13 cellular contexts compared by ENCODE assay signal in the genomic region with DNA sequence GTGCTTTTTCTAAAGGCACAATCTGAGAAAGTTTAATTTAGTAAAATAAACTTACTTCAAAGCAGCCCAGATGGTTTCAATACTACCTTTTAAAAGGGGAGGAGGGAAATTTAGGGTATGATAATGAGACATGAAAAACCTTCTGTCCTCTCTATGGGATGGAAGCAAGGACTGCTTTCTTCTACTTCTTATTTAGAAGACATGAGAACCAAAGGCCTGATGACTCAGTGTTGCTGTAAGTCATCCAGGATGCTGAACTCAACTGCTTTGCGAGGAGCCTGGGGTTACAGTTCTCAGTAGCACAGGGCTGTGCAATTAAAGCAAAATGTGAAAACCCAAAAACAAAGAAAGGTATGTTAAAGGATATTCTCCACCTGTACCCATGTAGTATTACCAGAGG.
DNase-seq lines count a peak whose midpoint lies in the region; ATAC-seq, FAIRE-seq and TF ChIP-seq lines count a peak whose summit lies in the region.
"Had no signal": no experiment of that assay in that cellular context is flagged by ENCODE, and none has a peak within 500 bp of the region (broad histone marks: within the 10 kb centered on the region; RNA-seq: fewer than 3 reads in every experiment).

No MANE protein-coding gene starts in this region.

- H3K36me3 ChIP-seq in bronchial epithelial cell (ENCODE audit: control insufficient read depth, insufficient read depth, low read length), result no peaks in the 10 kb centered on the region
- H3K36me3 ChIP-seq in left lung, result no peaks in the 10 kb centered on the region
- H3K36me3 ChIP-seq in PC-9 (ENCODE audit: low read depth), result no peaks in the 10 kb centered on the region

- BruUV-seq in PC-9 (replicated peaks; lab: Mats Ljungman, UMichigan), result no TSS peak

- H3K27me3 ChIP-seq in bronchial epithelial cell (ENCODE audit: control insufficient read depth, insufficient read depth, low read length) (no peaks in the 10 kb centered on the region), left lung (no peaks in the 10 kb centered on the region), PC-9 (ENCODE audit: insufficient read depth, low read depth) (no peaks in the 10 kb centered on the region)

- no peaks in the 10 kb centered on the region for H3K4me1 ChIP-seq in left lung
- no peaks in the 10 kb centered on the region for H3K4me1 ChIP-seq in PC-9 (replicated peaks; ENCODE audit: insufficient read depth)

- no peak for FAIRE-seq in bronchial epithelial cell (lab: Jason Lieb, UNC)
- FAIRE-seq: small intestine had no signal

- H3K79me2 ChIP-seq in PC-9 (ENCODE audit: low read depth), result no peaks in the 10 kb centered on the region

- H3F3A ChIP-seq in PC-9 (ENCODE audit: insufficient read depth, low read depth), result no peaks in the 10 kb centered on the region

- H3K9me2 ChIP-seq in PC-9 (ENCODE audit: insufficient read depth), result no peaks in the 10 kb centered on the region

- no peak overlapping the region for H3K4me2 ChIP-seq in PC-9

- H3K4me3 ChIP-seq in bronchial epithelial cell (ENCODE audit: low read depth, low read length), result no peak overlapping the region
- no peak overlapping the region for H3K4me3 ChIP-seq in left lung
- H3K4me3 ChIP-seq in PC-9, result no peak overlapping the region

- intact Hi-C loops in left lung (cut with DNase I) (no loop called here), PC-9 (cut with micrococcal nuclease; ENCODE audit: unreplicated experiment) (no loop called here)

- POLR2A ChIA-PET in PC-9 (lab: Charles Lee; ENCODE audit: unreplicated experiment), result no interaction called here

- CTCF ChIA-PET in PC-9 (lab: Charles Lee), result no interaction called here

- peak; percentile 36 for ATAC-seq in HG03442 (IDR thresholded peaks at IDR 0.05; ENCODE audit: unreplicated experiment)
- peak; percentile 55 for ATAC-seq in left lung
- ATAC-seq in HG03159 (IDR thresholded peaks at IDR 0.05; ENCODE audit: unreplicated experiment), result no peak
- ATAC-seq: naive thymus-derived CD4-positive, alpha-beta T cell had no signal

- peak; percentile 62 for DNase-seq in GM03348 (ENCODE audit: low spot score)
- DNase-seq in bronchial epithelial cell (ENCODE audit: low read depth), result peak; percentile 82
- no peak for DNase-seq in left lung
- DNase-seq in ureter (ENCODE audit: low spot score), result no peak
- no peak for DNase-seq in PC-9
- DNase-seq in stimulated activated CD4-positive, alpha-beta T cell treated with anti-CD3 and anti-CD28 coated beads, Interleukin-4, amount 100 ng/mL, for 24 hours, result no peak
- DNase-seq: activated CD4-positive, alpha-beta memory T cell treated with anti-CD3 and anti-CD28 coated beads for 36 hours; activated naive CD4-positive, alpha-beta T cell treated with Interleukin-2 at 50 U/mL for 16 hours; naive thymus-derived CD4-positive, alpha-beta T cell; NCI-H1694 treated with DMSO at 0.1 percent for 48 hours; small intestine had no signal

- no peaks in the 10 kb centered on the region for H4K20me1 ChIP-seq in PC-9 (ENCODE audit: insufficient read depth)

- H3K9me3 ChIP-seq in left lung, result no peaks in the 10 kb centered on the region
- no peaks in the 10 kb centered on the region for H3K9me3 ChIP-seq in PC-9 (ENCODE audit: insufficient read depth, low read depth)

- H3K27ac ChIP-seq in left lung (peak overlapping the region in 1 of 2 donors; percentile 37), PC-9 (no peak overlapping the region)

- TF ChIP-seq CTCF in bronchial epithelial cell (IDR thresholded peaks at IDR 0.05; ENCODE audit: insufficient read depth, low read length, severe bottlenecking) (no peak), left lung (IDR thresholded peaks at IDR 0.05) (no peak), PC-9 (conservative IDR thresholded peaks at IDR 0.05) (no peak)

- no peak overlapping the region for H2AFZ ChIP-seq in PC-9

Comparison
In these comparisons a context has a peak if more than half of its experiments do, and no peak if none do; other contexts are left out.
1. DNase-seq: peak in GM03348 (single experiment) and bronchial epithelial cell (single experiment); none in left lung (0 of 2), ureter (single experiment), PC-9 (0 of 2) and stimulated activated CD4-positive, alpha-beta T cell treated with anti-CD3 and anti-CD28 coated beads, Interleukin-4, amount 100 ng/mL, for 24 hours (single experiment).